Comparison of ENCODE assay signal across 26 cellular contexts in the genomic region with DNA sequence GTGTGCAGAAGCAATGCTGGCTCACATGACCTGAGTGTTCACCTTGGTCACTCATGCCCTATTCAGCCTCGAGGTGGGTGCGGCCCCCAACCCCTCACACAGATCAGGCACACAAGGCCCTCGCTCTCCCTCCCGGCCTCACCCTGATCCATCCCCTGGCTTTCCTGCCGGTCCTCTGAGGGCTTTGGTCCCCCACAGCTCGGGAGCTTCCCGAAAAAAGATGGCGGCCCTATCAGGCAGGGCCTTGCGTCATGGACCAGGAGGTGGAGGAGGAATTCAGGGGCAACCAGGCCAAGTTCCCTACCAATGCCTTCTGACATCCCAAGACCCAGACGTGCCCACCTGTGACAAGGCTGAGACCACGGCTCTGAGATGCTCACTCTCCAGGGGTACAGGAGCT.
"Had no signal": no experiment of that assay in that cellular context is flagged by ENCODE, and none has a peak within 500 bp of the region (broad histone marks: within the 10 kb centered on the region; RNA-seq: fewer than 3 reads in every experiment).

No MANE protein-coding gene starts in this region.

- H3K27me3 ChIP-seq: brain microvascular endothelial cell, MG63, SJSA1 had no signal

- DNase-seq: activated B cell treated with CpG ODN at 0.5 μM for 24 hours; activated CD4-positive, alpha-beta memory T cell treated with anti-CD3 and anti-CD28 coated beads for 36 hours; activated CD4-positive, alpha-beta T cell treated with anti-CD3 and anti-CD28 coated beads, Interleukin-2, amount 10 ng/mL, durations not matched to agents 7 days and 5 days; activated CD8-positive, alpha-beta memory T cell treated with anti-CD3 and anti-CD28 coated beads for 24 hours; activated gamma-delta T cell; activated naive CD4-positive, alpha-beta T cell treated with anti-CD3 and anti-CD28 coated beads for 36 hours; activated naive CD8-positive, alpha-beta T cell treated with anti-CD3 and anti-CD28 coated beads for 36 hours; activated T-cell treated with anti-CD3 and anti-CD28 coated beads, Interleukin-2, amount 50 U/mL, for 48 hours; brain microvascular endothelial cell; caudate nucleus; MG63; MV-4-11; NCI-H1092 treated with DMSO at 0.1 percent for 48 hours; NCI-H1417 treated with DMSO at 0.1 percent for 48 hours; NCI-H1694; NCI-H2029; NCI-H2107; NCI-H345; NCI-H510A; NCI-H526 treated with DMSO at 0.1 percent for 48 hours; NCI-H82; Right ventricle myocardium superior had no signal

- H3K9me3 ChIP-seq: SJSA1 had no signal

- H3K27ac Mint-ChIP-seq: activated B cell treated with CpG ODN at 0.5 μM for 24 hours; activated CD4-positive, alpha-beta memory T cell treated with anti-CD3 and anti-CD28 coated beads for 36 hours; activated CD4-positive, alpha-beta T cell treated with anti-CD3 and anti-CD28 coated beads, Interleukin-2, amount 10 ng/mL, durations not matched to agents 7 days and 5 days; activated naive CD4-positive, alpha-beta T cell treated with anti-CD3 and anti-CD28 coated beads for 36 hours; activated naive CD8-positive, alpha-beta T cell treated with anti-CD3 and anti-CD28 coated beads for 36 hours; activated T-helper 17 cell treated with anti-CD3 and anti-CD28 coated beads, Interleukin-2, amount 50 U/mL, for 72 hours; T-helper 1 cell treated with Interleukin-12 subunit alpha and Interleukin-12 subunit beta and Interleukin-4 antibody, amounts not matched to agents 30 μg/mL and 1 μg/mL, for 36 hours had no signal

- H3K27ac ChIP-seq: brain microvascular endothelial cell, SJSA1 had no signal

- ATAC-seq: activated T-helper 17 cell treated with anti-CD3 and anti-CD28 coated beads, Interleukin-2, amount 50 U/mL, for 72 hours; SK-N-SH treated with all-trans-retinoic acid at 6 μM for 48 hours had no signal

- H3K4me1 ChIP-seq: SJSA1 had no signal

- H3K27me3 Mint-ChIP-seq: activated B cell treated with CpG ODN at 0.5 μM for 24 hours; activated CD4-positive, alpha-beta memory T cell treated with anti-CD3 and anti-CD28 coated beads for 36 hours; activated CD4-positive, alpha-beta T cell treated with anti-CD3 and anti-CD28 coated beads, Interleukin-2, amount 10 ng/mL, durations not matched to agents 7 days and 5 days; activated naive CD8-positive, alpha-beta T cell treated with anti-CD3 and anti-CD28 coated beads for 36 hours; activated T-helper 17 cell treated with anti-CD3 and anti-CD28 coated beads, Interleukin-2, amount 50 U/mL, for 72 hours had no signal

- H3K4me1 Mint-ChIP-seq: activated B cell treated with CpG ODN at 0.5 μM for 24 hours; activated CD4-positive, alpha-beta T cell treated with anti-CD3 and anti-CD28 coated beads, Interleukin-2, amount 10 ng/mL, durations not matched to agents 7 days and 5 days; activated naive CD8-positive, alpha-beta T cell treated with anti-CD3 and anti-CD28 coated beads for 36 hours; activated T-helper 17 cell treated with anti-CD3 and anti-CD28 coated beads, Interleukin-2, amount 50 U/mL, for 72 hours had no signal

- H3K36me3 ChIP-seq: brain microvascular endothelial cell, MG63, SJSA1 had no signal

- H3K4me3 Mint-ChIP-seq: activated B cell treated with CpG ODN at 0.5 μM for 24 hours; activated CD4-positive, alpha-beta memory T cell treated with anti-CD3 and anti-CD28 coated beads for 36 hours; activated CD4-positive, alpha-beta T cell treated with anti-CD3 and anti-CD28 coated beads, Interleukin-2, amount 10 ng/mL, durations not matched to agents 7 days and 5 days; activated naive CD4-positive, alpha-beta T cell treated with anti-CD3 and anti-CD28 coated beads for 36 hours; activated naive CD8-positive, alpha-beta T cell treated with anti-CD3 and anti-CD28 coated beads for 36 hours; activated T-helper 17 cell treated with anti-CD3 and anti-CD28 coated beads, Interleukin-2, amount 50 U/mL, for 72 hours; T-helper 1 cell treated with Interleukin-12 subunit alpha and Interleukin-12 subunit beta and Interleukin-4 antibody, amounts not matched to agents 30 μg/mL and 1 μg/mL, for 36 hours had no signal

- H3K4me3 ChIP-seq: MG63, SJSA1 had no signal
